36 cellular contexts compared by ENCODE assay signal in the genomic region with DNA sequence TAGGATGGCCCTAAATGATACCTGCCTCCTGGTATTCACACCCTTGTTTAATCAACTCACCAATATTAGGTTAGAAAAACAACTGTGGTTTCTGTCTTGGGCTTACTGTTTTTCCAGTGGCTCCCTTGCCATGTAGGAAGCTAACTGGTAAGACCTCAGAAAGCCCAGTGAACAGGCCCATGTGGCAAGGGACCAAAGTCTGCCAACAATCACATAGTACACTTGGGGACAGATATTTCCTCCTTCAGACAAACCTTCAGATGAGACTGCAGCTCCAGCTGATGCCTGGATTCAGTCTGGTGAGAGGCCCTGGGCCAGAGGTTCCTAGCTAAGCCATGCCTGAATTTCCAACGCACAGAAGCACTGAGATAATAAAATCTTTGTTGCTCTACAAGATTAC.
"Had no signal": no experiment of that assay in that cellular context is flagged by ENCODE, and none has a peak within 500 bp of the region (broad histone marks: within the 10 kb centered on the region; RNA-seq: fewer than 3 reads in every experiment).

No MANE protein-coding gene starts in this region.

- H3K9me3 ChIP-seq: breast epithelium, esophagus muscularis mucosa, gastrocnemius medialis had no signal

- H3K27me3 ChIP-seq: ascending aorta, breast epithelium, cardiac muscle cell, esophagus muscularis mucosa, foreskin keratinocyte, gastrocnemius medialis, heart left ventricle had no signal

- H3K4me1 Mint-ChIP-seq: activated CD8-positive, alpha-beta memory T cell treated with anti-CD3 and anti-CD28 coated beads, Interleukin-2, amount 10 ng/mL, durations not matched to agents 7 days and 5 days had no signal

- H3K4me3 Mint-ChIP-seq: activated B cell treated with CpG ODN at 0.5 μM for 24 hours; activated CD4-positive, alpha-beta memory T cell treated with anti-CD3 and anti-CD28 coated beads for 36 hours; activated CD4-positive, alpha-beta T cell treated with anti-CD3 and anti-CD28 coated beads, Interleukin-2, amount 10 ng/mL, durations not matched to agents 24 days and 14 days; activated CD8-positive, alpha-beta memory T cell treated with anti-CD3 and anti-CD28 coated beads, Interleukin-2, amount 10 ng/mL, durations not matched to agents 7 days and 5 days; activated CD8-positive, alpha-beta T cell treated with anti-CD3 and anti-CD28 coated beads, Interleukin-2, amount 10 ng/mL, durations not matched to agents 7 days and 5 days; activated naive CD4-positive, alpha-beta T cell treated with anti-CD3 and anti-CD28 coated beads for 36 hours; activated naive CD4-positive, alpha-beta T cell treated with anti-CD3 and anti-CD28 coated beads, Interleukin-2, amount 50 U/mL, for 24 hours; activated naive CD8-positive, alpha-beta T cell treated with anti-CD3 and anti-CD28 coated beads, Interleukin-2, amount 10 ng/mL, durations not matched to agents 7 days and 5 days; activated T-helper 1 cell treated with anti-CD3 and anti-CD28 coated beads, Interleukin-12 subunit alpha, Interleukin-12 subunit beta, Interleukin-2, Interleukin-4 antibody, amounts not matched to agents 30 ng/mL and 10 ng/mL and 1 ng/mL, durations not matched to agents 14 hours and 24 hours and 36 hours; brain; effector memory CD8-positive, alpha-beta T cell; T-cell; T-helper 1 cell treated with Interleukin-12 subunit alpha and Interleukin-12 subunit beta and Interleukin-4 antibody, amounts not matched to agents 30 μg/mL and 1 μg/mL, for 36 hours; T-helper 2 cell treated with Interferon-gamma antibody and Interleukin-4, amounts not matched to agents 5 μg/mL and 100 μg/mL, for 36 hours had no signal

- DNase-seq: activated B cell treated with CpG ODN at 0.5 μM for 24 hours; activated CD4-positive, alpha-beta memory T cell treated with anti-CD3 and anti-CD28 coated beads for 36 hours; activated CD4-positive, alpha-beta T cell treated with anti-CD3 and anti-CD28 coated beads, Interleukin-2, amount 10 ng/mL, durations not matched to agents 24 days and 14 days; activated CD8-positive, alpha-beta memory T cell treated with anti-CD3 and anti-CD28 coated beads, Interleukin-2, amount 10 ng/mL, durations not matched to agents 7 days and 5 days; activated CD8-positive, alpha-beta memory T cell treated with anti-CD3 and anti-CD28 coated beads, Interleukin-2, amount 50 U/mL, for 4 hours; activated CD8-positive, alpha-beta T cell treated with anti-CD3 and anti-CD28 coated beads, Interleukin-2, amount 10 ng/mL, durations not matched to agents 7 days and 5 days; activated effector memory CD4-positive, alpha-beta T cell treated with anti-CD3 and anti-CD28 coated beads, Interleukin-2, amount 50 U/mL, for 16 hours; activated naive CD4-positive, alpha-beta T cell treated with anti-CD3 and anti-CD28 coated beads for 36 hours; activated naive CD8-positive, alpha-beta T cell treated with anti-CD3 and anti-CD28 coated beads, Interleukin-2, amount 10 ng/mL, durations not matched to agents 7 days and 5 days; activated T-cell treated with anti-CD3 and anti-CD28 coated beads, Interleukin-2, amount 50 U/mL, for 1 hour; activated T-cell treated with anti-CD3 and anti-CD28 coated beads, Interleukin-2, amount 50 U/mL, for 48 hours; central memory CD4-positive, alpha-beta T cell; cerebellar nuclear complex; dermis blood vessel endothelial cell; effector CD4-positive, alpha-beta T cell; effector memory CD8-positive, alpha-beta T cell; erythroblast; foreskin keratinocyte; gastrocnemius medialis; glutamatergic neuron; heart left ventricle; T-cell; T1000; WERI-Rb-1 had no signal

- H3K27me3 Mint-ChIP-seq: activated B cell treated with CpG ODN at 0.5 μM for 24 hours; activated CD4-positive, alpha-beta memory T cell treated with anti-CD3 and anti-CD28 coated beads for 36 hours; activated CD4-positive, alpha-beta T cell treated with anti-CD3 and anti-CD28 coated beads, Interleukin-2, amount 10 ng/mL, durations not matched to agents 24 days and 14 days; activated CD8-positive, alpha-beta memory T cell treated with anti-CD3 and anti-CD28 coated beads, Interleukin-2, amount 10 ng/mL, durations not matched to agents 7 days and 5 days; activated naive CD4-positive, alpha-beta T cell treated with anti-CD3 and anti-CD28 coated beads, Interleukin-2, amount 50 U/mL, for 24 hours; activated naive CD8-positive, alpha-beta T cell treated with anti-CD3 and anti-CD28 coated beads, Interleukin-2, amount 10 ng/mL, durations not matched to agents 7 days and 5 days; brain; effector memory CD8-positive, alpha-beta T cell; T-cell had no signal

- H3K27ac Mint-ChIP-seq: activated B cell treated with CpG ODN at 0.5 μM for 24 hours; activated CD4-positive, alpha-beta memory T cell treated with anti-CD3 and anti-CD28 coated beads for 36 hours; activated CD4-positive, alpha-beta T cell treated with anti-CD3 and anti-CD28 coated beads, Interleukin-2, amount 10 ng/mL, durations not matched to agents 24 days and 14 days; activated CD8-positive, alpha-beta memory T cell treated with anti-CD3 and anti-CD28 coated beads, Interleukin-2, amount 10 ng/mL, durations not matched to agents 7 days and 5 days; activated CD8-positive, alpha-beta T cell treated with anti-CD3 and anti-CD28 coated beads, Interleukin-2, amount 10 ng/mL, durations not matched to agents 7 days and 5 days; activated naive CD4-positive, alpha-beta T cell treated with anti-CD3 and anti-CD28 coated beads for 36 hours; activated naive CD4-positive, alpha-beta T cell treated with anti-CD3 and anti-CD28 coated beads, Interleukin-2, amount 50 U/mL, for 24 hours; activated naive CD8-positive, alpha-beta T cell treated with anti-CD3 and anti-CD28 coated beads, Interleukin-2, amount 10 ng/mL, durations not matched to agents 7 days and 5 days; activated T-helper 1 cell treated with anti-CD3 and anti-CD28 coated beads, Interleukin-12 subunit alpha, Interleukin-12 subunit beta, Interleukin-2, Interleukin-4 antibody, amounts not matched to agents 30 ng/mL and 10 ng/mL and 1 ng/mL, durations not matched to agents 14 hours and 24 hours and 36 hours; activated T-helper 2 cell treated with anti-CD3 and anti-CD28 coated beads, Interferon-gamma antibody, Interleukin-2, Interleukin-4, amounts not matched to agents 10 μg/mL and 5 μg/mL and 100 μg/mL, durations not matched to agents 14 hours and 24 hours and 36 hours; brain; T-cell; T-helper 1 cell treated with Interleukin-12 subunit alpha and Interleukin-12 subunit beta and Interleukin-4 antibody, amounts not matched to agents 30 μg/mL and 1 μg/mL, for 36 hours; T-helper 2 cell treated with Interferon-gamma antibody and Interleukin-4, amounts not matched to agents 5 μg/mL and 100 μg/mL, for 36 hours had no signal

- H3K4me3 ChIP-seq: ascending aorta, breast epithelium, cardiac muscle cell, coronary artery, esophagus muscularis mucosa, gastrocnemius medialis, heart left ventricle had no signal

- H3K9me3 Mint-ChIP-seq: activated B cell treated with CpG ODN at 0.5 μM for 24 hours; activated CD4-positive, alpha-beta memory T cell treated with anti-CD3 and anti-CD28 coated beads for 36 hours; activated naive CD4-positive, alpha-beta T cell treated with anti-CD3 and anti-CD28 coated beads for 36 hours; activated T-helper 1 cell treated with anti-CD3 and anti-CD28 coated beads, Interleukin-12 subunit alpha, Interleukin-12 subunit beta, Interleukin-2, Interleukin-4 antibody, amounts not matched to agents 30 ng/mL and 10 ng/mL and 1 ng/mL, durations not matched to agents 14 hours and 24 hours and 36 hours; T-helper 1 cell treated with Interleukin-12 subunit alpha and Interleukin-12 subunit beta and Interleukin-4 antibody, amounts not matched to agents 30 μg/mL and 1 μg/mL, for 36 hours had no signal

- H3K36me3 ChIP-seq: breast epithelium had no signal

- H3K4me1 ChIP-seq: ascending aorta, breast epithelium, esophagus muscularis mucosa, gastrocnemius medialis had no signal

- H3K27ac ChIP-seq: ascending aorta, breast epithelium, cardiac muscle cell, coronary artery, esophagus muscularis mucosa, foreskin keratinocyte, gastrocnemius medialis, heart left ventricle, WERI-Rb-1 had no signal

- ATAC-seq: activated CD4-positive, CD25-positive, alpha-beta regulatory T cell treated with anti-CD3 and anti-CD28 coated beads, Interleukin-2, amount 50 U/mL, for 24 hours; activated CD8-positive, alpha-beta memory T cell treated with anti-CD3 and anti-CD28 coated beads, Interleukin-2, amount 10 ng/mL, durations not matched to agents 7 days and 5 days; activated CD8-positive, alpha-beta T cell treated with anti-CD3 and anti-CD28 coated beads, Interleukin-2, amount 10 ng/mL, durations not matched to agents 7 days and 5 days; effector memory CD8-positive, alpha-beta T cell; foreskin keratinocyte; gastrocnemius medialis; heart left ventricle; T-cell had no signal
